In the genomic region with DNA sequence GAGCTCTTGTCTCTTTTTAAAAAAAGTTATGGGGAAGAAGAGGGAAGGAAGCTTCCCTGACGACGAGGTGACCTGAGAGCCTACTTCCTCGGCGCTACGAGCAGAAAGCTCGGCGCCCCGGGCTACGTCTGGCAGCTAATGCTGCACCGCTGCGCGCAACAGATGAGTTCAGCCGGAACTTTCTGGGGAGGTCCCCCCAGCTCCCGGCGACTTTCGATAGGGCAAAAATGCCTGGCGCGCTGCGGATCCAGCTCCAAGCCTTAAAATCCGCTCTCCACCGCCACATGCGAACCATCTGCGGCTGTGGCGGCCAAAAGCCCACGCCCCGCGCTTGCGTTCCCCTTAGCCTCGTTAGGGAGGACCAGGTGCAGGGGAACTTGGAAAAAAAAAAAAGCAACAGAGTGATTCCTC, we compare ENCODE assay signal across 8 cellular contexts. TPM values are rescaled to one million over a fixed set of nuclear protein-coding genes. Genes with fewer than 3 reads are reported as not detected.
A peak's percentile ranks its signal among the peaks of the same experiment; 100 is the strongest.
DNase-seq lines count a peak whose midpoint lies in the region; ATAC-seq, FAIRE-seq and TF ChIP-seq lines count a peak whose summit lies in the region.

No MANE protein-coding gene starts in this region.

- H3K4me1 ChIP-seq in ovary (ENCODE audit: insufficient read depth): peaks cover 7% of the 10 kb centered on the region
- peaks cover 0 to 24% (median 8%) of the 10 kb centered on the region in 4 donors for H3K4me1 ChIP-seq in tibial nerve

- POLR2A ChIA-PET in BJ (lab: Charles Lee): interaction anchor here (0.7 to 1.6 kb wide), 3 partner anchors 8 to 1198 kb away, joined by 6 to 14 read pairs (median 12); no protein-coding TSS in a partner anchor

- TF ChIP-seq EP300 in ovary (IDR thresholded peaks at IDR 0.05) (no peak), tibial nerve (IDR thresholded peaks at IDR 0.05) (no peak)

- DNase-seq in BJ (ENCODE audit: low read depth): no peak
- DNase-seq in GM19239 (ENCODE audit: insufficient read length, low spot score): no peak
- no peak for DNase-seq in SK-N-MC (ENCODE audit: low read depth, low spot score)
- DNase-seq in activated naive CD4-positive, alpha-beta T cell treated with anti-CD3 and anti-CD28 coated beads, Interleukin-2, amount 10 ng/mL, durations not matched to agents 7 days and 5 days: peak; percentile 82
- peak; percentile 52 for DNase-seq in glutamatergic neuron
- DNase-seq in ovary: peak; percentile 58 to 78 (median 70)
- DNase-seq in tibial nerve (ENCODE audit: low spot score in 2 of 2): peak; percentile 41

- H3K27me3 Mint-ChIP-seq in activated naive CD4-positive, alpha-beta T cell treated with anti-CD3 and anti-CD28 coated beads, Interleukin-2, amount 10 ng/mL, durations not matched to agents 7 days and 5 days: peaks cover 8% of the 10 kb centered on the region
- peaks cover 1% of the 10 kb centered on the region for H3K27me3 Mint-ChIP-seq in glutamatergic neuron (ENCODE audit: unreplicated experiment)

- intact Hi-C loops in ovary (cut with DNase I): loop anchor here in 1 of 4 donors (2.0 kb wide), 1 partner anchor 63 kb away; no protein-coding TSS in a partner anchor

- no peak for TF ChIP-seq POLR2A in ovary (IDR thresholded peaks at IDR 0.05)
- TF ChIP-seq POLR2A in tibial nerve (IDR thresholded peaks at IDR 0.05): no peak

- H3K9me3 ChIP-seq in SK-N-MC (ENCODE audit: low read depth, low read length) (no peaks in the 10 kb centered on the region), ovary (no peaks in the 10 kb centered on the region), tibial nerve (no peaks in the 10 kb centered on the region)

- H3K4me1 Mint-ChIP-seq in activated naive CD4-positive, alpha-beta T cell treated with anti-CD3 and anti-CD28 coated beads, Interleukin-2, amount 10 ng/mL, durations not matched to agents 7 days and 5 days: peaks cover 32% of the 10 kb centered on the region
- H3K4me1 Mint-ChIP-seq in glutamatergic neuron (ENCODE audit: low read depth, unreplicated experiment): peaks cover 2% of the 10 kb centered on the region

- peak overlapping the region; percentile 93 for H3K27ac Mint-ChIP-seq in activated naive CD4-positive, alpha-beta T cell treated with anti-CD3 and anti-CD28 coated beads, Interleukin-2, amount 10 ng/mL, durations not matched to agents 7 days and 5 days
- peak overlapping the region; percentile 69 for H3K27ac Mint-ChIP-seq in glutamatergic neuron (ENCODE audit: unreplicated experiment)

- H3K9ac ChIP-seq in SK-N-MC (ENCODE audit: insufficient read length): peak overlapping the region; percentile 73

- H3K36me3 ChIP-seq in BJ (ENCODE audit: control insufficient read depth, insufficient read depth, low read length): no peaks in the 10 kb centered on the region
- no peaks in the 10 kb centered on the region for H3K36me3 ChIP-seq in SK-N-MC (ENCODE audit: insufficient read depth, low read length)
- no peaks in the 10 kb centered on the region for H3K36me3 ChIP-seq in ovary
- peaks cover 0 to 11% (median 0%) of the 10 kb centered on the region in 3 donors for H3K36me3 ChIP-seq in tibial nerve

- TF ChIP-seq CTCF in BJ (IDR thresholded peaks at IDR 0.05; ENCODE audit: insufficient read depth, low read depth, low read length) (no peak), glutamatergic neuron (IDR thresholded peaks at IDR 0.05; ENCODE audit: partially characterized antibody, unreplicated experiment) (no peak), ovary (IDR thresholded peaks at IDR 0.05) (no peak), tibial nerve (IDR thresholded peaks at IDR 0.05) (no peak)

- H3K27ac ChIP-seq in SK-N-MC (peak overlapping the region; percentile 83), ovary (peak overlapping the region; percentile 97 to 99), tibial nerve (peak overlapping the region; percentile 88 to 99 (median 98))

- WGBS in ovary, 3 donors: 0 to 1% (median 0%) methylated on average over 23 to 29 of the region's 29 CpGs
- 0 to 1% methylated on average over 27 to 28 of the region's 29 CpGs for WGBS in tibial nerve, 2 donors

- peak; percentile 19 for ATAC-seq in HG03565 (IDR thresholded peaks at IDR 0.05; ENCODE audit: unreplicated experiment)

- peak overlapping the region; percentile 89 for H3K4me3 Mint-ChIP-seq in activated naive CD4-positive, alpha-beta T cell treated with anti-CD3 and anti-CD28 coated beads, Interleukin-2, amount 10 ng/mL, durations not matched to agents 7 days and 5 days
- peak overlapping the region; percentile 99 for H3K4me3 Mint-ChIP-seq in glutamatergic neuron (ENCODE audit: unreplicated experiment)

- CTCF ChIA-PET in BJ (lab: Yijun Ruan, JAX): interaction anchor here (1.0 to 1.8 kb wide), 6 partner anchors 12 to 72 kb away, joined by 3 to 7 read pairs (median 4); a partner anchor contains a TSS
- CTCF ChIA-PET in activated naive CD4-positive, alpha-beta T cell treated with anti-CD3 and anti-CD28 coated beads, Interleukin-2, amount 10 ng/mL, durations not matched to agents 7 days and 5 days (lab: Charles Lee): interaction anchor here (0.7 to 4.2 kb wide), 12 partner anchors 8 to 134 kb away, joined by 3 to 29 read pairs (median 3); a partner anchor contains a TSS

- H3K36me3 Mint-ChIP-seq in activated naive CD4-positive, alpha-beta T cell treated with anti-CD3 and anti-CD28 coated beads, Interleukin-2, amount 10 ng/mL, durations not matched to agents 7 days and 5 days: peaks cover 15% of the 10 kb centered on the region
- H3K36me3 Mint-ChIP-seq in glutamatergic neuron (ENCODE audit: unreplicated experiment): no peaks in the 10 kb centered on the region

- no peaks in the 10 kb centered on the region for H3K9me3 Mint-ChIP-seq in activated naive CD4-positive, alpha-beta T cell treated with anti-CD3 and anti-CD28 coated beads, Interleukin-2, amount 10 ng/mL, durations not matched to agents 7 days and 5 days
- no peaks in the 10 kb centered on the region for H3K9me3 Mint-ChIP-seq in glutamatergic neuron (ENCODE audit: unreplicated experiment)

- H3K4me3 ChIP-seq in BJ (ENCODE audit: low read depth, low read length) (peak overlapping the region; percentile 72), SK-N-MC (peak overlapping the region; percentile 83), ovary (peak overlapping the region; percentile 49), tibial nerve (peak overlapping the region; percentile 68 to 96 (median 84))

- no peaks in the 10 kb centered on the region for H3K27me3 ChIP-seq in BJ (ENCODE audit: control insufficient read depth, insufficient read depth, low read length)
- no peaks in the 10 kb centered on the region for H3K27me3 ChIP-seq in ovary
- H3K27me3 ChIP-seq in tibial nerve: no peaks in the 10 kb centered on the region

- FAIRE-seq in GM19239 (lab: Jason Lieb, UNC): peak; percentile 33

RNA-seq across cellular contexts. Expression of a gene that starts 0.6 kb away (rescaled TPM):
- polyA plus RNA-seq in BJ (2011; rRNA removed): 91.7 and 260 TPM in 2 replicates
- polyA minus RNA-seq in BJ (2011; rRNA and poly(A)+ RNA removed): 47.9 and 58.2 TPM in 2 replicates
- 3.5 TPM for total RNA-seq in glutamatergic neuron (ENCODE audit: unreplicated experiment)
- total RNA-seq in ovary: 10 to 100 TPM; 28.3 to 74.9 (median 39.7) TPM
- 10 to 100 TPM; 20.5 to 44.7 TPM for polyA plus RNA-seq in ovary
- total RNA-seq in tibial nerve: 10 to 100 TPM; 24.9 to 40.0 (median 30.1) TPM

RNA-seq across cellular contexts. Expression of a gene that starts 14.2 kb away (rescaled TPM):
- 1.7 and 2.2 TPM in 2 replicates for polyA plus RNA-seq in BJ (2011; rRNA removed)
- polyA minus RNA-seq in BJ (2011; rRNA and poly(A)+ RNA removed): 0.51 and 0.71 TPM in 2 replicates
- total RNA-seq in glutamatergic neuron (ENCODE audit: unreplicated experiment): 3.3 TPM
- 1 to 10 TPM in 6 of 7 donors, under 1 TPM in 1; 0.86 to 1.9 (median 1.5) TPM for total RNA-seq in ovary
- polyA plus RNA-seq in ovary: 1 to 10 TPM; 1.9 to 2.6 TPM
- 10 to 100 TPM in 1 of 4 donors, 1 to 10 TPM in 3; 1.2 to 10.5 (median 4.2) TPM for total RNA-seq in tibial nerve

Comparison
In these comparisons a context has a peak if more than half of its experiments do, and no peak if none do; other contexts are left out.
1. DNase-seq: peak in activated naive CD4-positive, alpha-beta T cell treated with anti-CD3 and anti-CD28 coated beads, Interleukin-2, amount 10 ng/mL, durations not matched to agents 7 days and 5 days (single experiment), glutamatergic neuron (single experiment), ovary (5 of 5) and tibial nerve (2 of 2); none in BJ (single experiment), GM19239 (single experiment) and SK-N-MC (single experiment).
2. Peak in every context shown above with its lines, with median percentiles within 50 percentile points of each other: H3K4me3 ChIP-seq and H3K27ac ChIP-seq.